1 cellular context compared by ENCODE assay signal in genomic region chr19:35141627-35142401, GRCh38.
A peak's percentile ranks its signal among the peaks of the same experiment; 100 is the strongest.
TF ChIP-seq lines count a peak whose summit lies in the region.

No MANE protein-coding gene starts in this region.

TF ChIP-seq in K562, 482 proteins besides CTCF, POLR2A, EP300 and RAD21 (continued from another document and continues in another):
- TF ChIP-seq CUX1 (CRISPR knock-in tag; IDR thresholded peaks at IDR 0.05) (no peak), PCBP1 (IDR thresholded peaks at IDR 0.05; ENCODE audit: low read depth, low read length, poor library complexity, severe bottlenecking) (no peak), CREB5 (CRISPR knock-in tag; IDR thresholded peaks at IDR 0.05) (0 out of 2 replicates have a peak, but pooled peaks have one; percentile 27), SMARCA5 (IDR thresholded peaks at IDR 0.05) (peak; percentile 19; the same call in 1 of the 2 replicates), CBFB (CRISPR knock-in tag; IDR thresholded peaks at IDR 0.05) (no peak), SMAD3 (CRISPR knock-in tag; conservative IDR thresholded peaks at IDR 0.05) (no peak), ZNF212 (CRISPR knock-in tag; IDR thresholded peaks at IDR 0.05) (no peak), ZNF184 (CRISPR knock-in tag; IDR thresholded peaks at IDR 0.05) (no peak), GMEB1 (CRISPR knock-in tag; IDR thresholded peaks at IDR 0.05) (no peak), TSHZ1 (CRISPR knock-in tag; IDR thresholded peaks at IDR 0.05) (no peak), OTX1 (CRISPR knock-in tag; IDR thresholded peaks at IDR 0.05) (no peak), CREB1 (IDR thresholded peaks at IDR 0.05) (0 out of 2 replicates have a peak, but pooled peaks have one; percentile 16), CREB1 (CRISPR knock-in tag; IDR thresholded peaks at IDR 0.05) (no peak; the same call in 1 of the 2 replicates), ZNF384 (IDR thresholded peaks at IDR 0.05; ENCODE audit: low read depth, low read length) (no peak), MNT (conservative IDR thresholded peaks at IDR 0.05) (peak; percentile 43 to 51; a peak in 2 of 4 replicates), EHMT2 (IDR thresholded peaks at IDR 0.05) (no peak), MAX (CRISPR knock-in tag; IDR thresholded peaks at IDR 0.05) (peak; percentile 40; the same call in 1 of the 2 replicates), TEAD4 (IDR thresholded peaks at IDR 0.05; ENCODE audit: low read length) (0 out of 2 replicates have a peak, but pooled peaks have one; percentile 9), TEAD4 (CRISPR knock-in tag; IDR thresholded peaks at IDR 0.05; ENCODE audit: borderline replicate concordance) (0 out of 2 replicates have a peak, but pooled peaks have one; percentile 49), ZNF444 (CRISPR knock-in tag; IDR thresholded peaks at IDR 0.05) (no peak), CBX1 (IDR thresholded peaks at IDR 0.05; ENCODE audit: low read depth) (peak; percentile 55; the same call in 1 of the 2 replicates), ZNF41 (CRISPR knock-in tag; conservative IDR thresholded peaks at IDR 0.05) (no peak), POLR2AphosphoS2 (IDR thresholded peaks at IDR 0.05; ENCODE audit: low read length) (no peak), UBTF (IDR thresholded peaks at IDR 0.05; ENCODE audit: borderline replicate concordance in 1 of 2, low read depth in 2 of 2, low read length in 2 of 2) (no peak), EZH2 (IDR thresholded peaks at IDR 0.05; ENCODE audit: borderline replicate concordance, low read depth, low read length) (no peak), KLF16 (IDR thresholded peaks at IDR 0.05) (no peak), RFX5 (IDR thresholded peaks at IDR 0.05; ENCODE audit: low read depth, low read length) (no peak), FOXJ3 (CRISPR knock-in tag; IDR thresholded peaks at IDR 0.05) (no peak), CREB3 (tag; conservative IDR thresholded peaks at IDR 0.05; ENCODE audit: low read depth) (no peak), GTF3C2 (IDR thresholded peaks at IDR 0.05; ENCODE audit: borderline replicate concordance, extremely low read depth, insufficient read length) (no peak), MTA3 (IDR thresholded peaks at IDR 0.05; ENCODE audit: borderline replicate concordance) (0 out of 2 replicates have a peak, but pooled peaks have one; percentile 22), ZNF75A (CRISPR knock-in tag; IDR thresholded peaks at IDR 0.05) (no peak), MLLT1 (IDR thresholded peaks at IDR 0.05) (no peak), ATF3 (IDR thresholded peaks at IDR 0.05) (peak; percentile 46), ATF3 (CRISPR knock-in tag; conservative IDR thresholded peaks at IDR 0.05) (no peak)
